In the genomic region with DNA sequence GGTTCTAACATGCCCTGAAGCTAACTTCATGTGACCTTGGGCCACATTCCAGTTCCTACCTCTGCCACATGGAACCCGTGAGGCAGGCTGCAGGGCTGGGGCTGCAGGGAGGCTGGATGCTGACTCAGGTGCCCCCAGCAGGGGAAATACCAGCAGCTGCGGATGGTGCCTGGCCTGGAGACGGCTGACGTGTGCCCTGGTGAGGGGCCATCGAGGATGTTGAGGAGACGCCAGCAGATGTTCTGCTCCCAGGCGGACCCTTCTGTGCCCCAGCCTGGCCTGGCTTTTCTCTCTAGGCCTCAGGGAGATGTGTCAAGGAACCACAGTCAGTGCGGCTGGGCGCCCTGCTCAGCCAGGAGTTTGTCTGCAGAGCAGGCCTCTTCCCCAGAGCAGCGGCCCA, we compare ENCODE assay signal across 1 cellular context.
TF ChIP-seq lines count a peak whose summit lies in the region.

No MANE protein-coding gene starts in this region.

TF ChIP-seq in GM23338, 12 proteins besides CTCF, POLR2A, EP300 and RAD21:
- TF ChIP-seq ZNF114 (CRISPR knock-in tag; IDR thresholded peaks at IDR 0.05), result no peak
- TF ChIP-seq POLR2AphosphoS5 (IDR thresholded peaks at IDR 0.05; ENCODE audit: low read depth), result no peak
- TF ChIP-seq, protein P1, sequence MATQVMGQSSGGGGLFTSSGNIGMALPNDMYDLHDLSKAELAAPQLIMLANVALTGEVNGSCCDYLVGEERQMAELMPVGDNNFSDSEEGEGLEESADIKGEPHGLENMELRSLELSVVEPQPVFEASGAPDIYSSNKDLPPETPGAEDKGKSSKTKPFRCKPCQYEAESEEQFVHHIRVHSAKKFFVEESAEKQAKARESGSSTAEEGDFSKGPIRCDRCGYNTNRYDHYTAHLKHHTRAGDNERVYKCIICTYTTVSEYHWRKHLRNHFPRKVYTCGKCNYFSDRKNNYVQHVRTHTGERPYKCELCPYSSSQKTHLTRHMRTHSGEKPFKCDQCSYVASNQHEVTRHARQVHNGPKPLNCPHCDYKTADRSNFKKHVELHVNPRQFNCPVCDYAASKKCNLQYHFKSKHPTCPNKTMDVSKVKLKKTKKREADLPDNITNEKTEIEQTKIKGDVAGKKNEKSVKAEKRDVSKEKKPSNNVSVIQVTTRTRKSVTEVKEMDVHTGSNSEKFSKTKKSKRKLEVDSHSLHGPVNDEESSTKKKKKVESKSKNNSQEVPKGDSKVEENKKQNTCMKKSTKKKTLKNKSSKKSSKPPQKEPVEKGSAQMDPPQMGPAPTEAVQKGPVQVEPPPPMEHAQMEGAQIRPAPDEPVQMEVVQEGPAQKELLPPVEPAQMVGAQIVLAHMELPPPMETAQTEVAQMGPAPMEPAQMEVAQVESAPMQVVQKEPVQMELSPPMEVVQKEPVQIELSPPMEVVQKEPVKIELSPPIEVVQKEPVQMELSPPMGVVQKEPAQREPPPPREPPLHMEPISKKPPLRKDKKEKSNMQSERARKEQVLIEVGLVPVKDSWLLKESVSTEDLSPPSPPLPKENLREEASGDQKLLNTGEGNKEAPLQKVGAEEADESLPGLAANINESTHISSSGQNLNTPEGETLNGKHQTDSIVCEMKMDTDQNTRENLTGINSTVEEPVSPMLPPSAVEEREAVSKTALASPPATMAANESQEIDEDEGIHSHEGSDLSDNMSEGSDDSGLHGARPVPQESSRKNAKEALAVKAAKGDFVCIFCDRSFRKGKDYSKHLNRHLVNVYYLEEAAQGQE (IDR thresholded peaks at IDR 0.05; ENCODE audit: unreplicated experiment), result no peak
- no peak for TF ChIP-seq EZH2 (IDR thresholded peaks at IDR 0.05; ENCODE audit: low read depth, unreplicated experiment)
- TF ChIP-seq NANOG (IDR thresholded peaks at IDR 0.05; ENCODE audit: borderline replicate concordance), result no peak
- TF ChIP-seq JUNB (IDR thresholded peaks at IDR 0.05; ENCODE audit: unreplicated experiment), result no peak
- TF ChIP-seq STAT1 (IDR thresholded peaks at IDR 0.05; ENCODE audit: unreplicated experiment), result no peak
